ENCODE assay signal across 2 cellular contexts in the genomic region with DNA sequence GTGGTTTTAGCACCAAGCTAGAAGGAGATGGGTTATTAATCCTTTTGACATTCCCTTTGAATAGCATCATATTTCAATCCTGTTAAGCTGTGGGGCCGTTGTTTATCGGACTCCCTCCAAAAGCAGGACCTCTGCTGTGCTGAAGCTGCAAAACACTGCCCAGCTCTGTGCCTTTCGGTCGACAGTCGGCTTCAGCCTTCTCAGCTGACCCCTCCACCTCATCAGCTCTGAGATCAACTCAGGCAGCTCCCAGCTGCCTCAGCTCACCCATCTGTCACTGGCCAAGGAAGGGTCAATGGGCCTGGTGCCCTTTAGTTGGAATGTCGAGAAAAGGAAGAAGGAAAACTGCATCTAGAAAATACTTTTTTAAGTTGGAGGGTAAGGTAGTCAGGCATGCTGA.
TF ChIP-seq lines count a peak whose summit lies in the region.

No MANE protein-coding gene starts in this region.

TF ChIP-seq in IMR-90, 13 proteins besides CTCF, POLR2A, EP300 and RAD21:
- no peak for TF ChIP-seq SMC3 (IDR thresholded peaks at IDR 0.05; ENCODE audit: low read depth, low read length)
- TF ChIP-seq MAZ (IDR thresholded peaks at IDR 0.05; ENCODE audit: borderline replicate concordance, low read depth, low read length) = no peak
- TF ChIP-seq CEBPB (IDR thresholded peaks at IDR 0.05; ENCODE audit: low read depth, low read length) = no peak
- no peak for TF ChIP-seq BHLHE40 (IDR thresholded peaks at IDR 0.05; ENCODE audit: low read depth, low read length)
- no peak for TF ChIP-seq NFE2L2 (IDR thresholded peaks at IDR 0.05; ENCODE audit: low read depth, low read length)
- TF ChIP-seq RFX5 (IDR thresholded peaks at IDR 0.05; ENCODE audit: low read depth, low read length) = no peak
- TF ChIP-seq RCOR1 (IDR thresholded peaks at IDR 0.05; ENCODE audit: insufficient replicate concordance, low read length) = no peak
- no peak for TF ChIP-seq MAFK (IDR thresholded peaks at IDR 0.05; ENCODE audit: low read depth, low read length)
- TF ChIP-seq, protein P1, sequence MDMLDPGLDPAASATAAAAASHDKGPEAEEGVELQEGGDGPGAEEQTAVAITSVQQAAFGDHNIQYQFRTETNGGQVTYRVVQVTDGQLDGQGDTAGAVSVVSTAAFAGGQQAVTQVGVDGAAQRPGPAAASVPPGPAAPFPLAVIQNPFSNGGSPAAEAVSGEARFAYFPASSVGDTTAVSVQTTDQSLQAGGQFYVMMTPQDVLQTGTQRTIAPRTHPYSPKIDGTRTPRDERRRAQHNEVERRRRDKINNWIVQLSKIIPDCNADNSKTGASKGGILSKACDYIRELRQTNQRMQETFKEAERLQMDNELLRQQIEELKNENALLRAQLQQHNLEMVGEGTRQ (IDR thresholded peaks at IDR 0.05; ENCODE audit: low read depth, low read length) = no peak
- TF ChIP-seq, protein P2, sequence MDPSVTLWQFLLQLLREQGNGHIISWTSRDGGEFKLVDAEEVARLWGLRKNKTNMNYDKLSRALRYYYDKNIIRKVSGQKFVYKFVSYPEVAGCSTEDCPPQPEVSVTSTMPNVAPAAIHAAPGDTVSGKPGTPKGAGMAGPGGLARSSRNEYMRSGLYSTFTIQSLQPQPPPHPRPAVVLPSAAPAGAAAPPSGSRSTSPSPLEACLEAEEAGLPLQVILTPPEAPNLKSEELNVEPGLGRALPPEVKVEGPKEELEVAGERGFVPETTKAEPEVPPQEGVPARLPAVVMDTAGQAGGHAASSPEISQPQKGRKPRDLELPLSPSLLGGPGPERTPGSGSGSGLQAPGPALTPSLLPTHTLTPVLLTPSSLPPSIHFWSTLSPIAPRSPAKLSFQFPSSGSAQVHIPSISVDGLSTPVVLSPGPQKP (IDR thresholded peaks at IDR 0.05; ENCODE audit: borderline replicate concordance, low read depth, low read length) = no peak
- no peak for TF ChIP-seq FOS (IDR thresholded peaks at IDR 0.05; ENCODE audit: low read depth, low read length)
- TF ChIP-seq MXI1 (IDR thresholded peaks at IDR 0.05; ENCODE audit: borderline replicate concordance, low read depth, low read length) = no peak
- TF ChIP-seq CHD1 (IDR thresholded peaks at IDR 0.05; ENCODE audit: low read depth, low read length) = no peak

TF ChIP-seq in SK-N-SH treated with all-trans-retinoic acid at 6 μM for 48 hours, 23 proteins besides CTCF, POLR2A, EP300 and RAD21:
- TF ChIP-seq ZNF565 (CRISPR knock-in tag; conservative IDR thresholded peaks at IDR 0.05; ENCODE audit: low read depth) (no peak), ZC3H10 (CRISPR knock-in tag; IDR thresholded peaks at IDR 0.05) (no peak), ESRRG (CRISPR knock-in tag; IDR thresholded peaks at IDR 0.05) (no peak), RARB (CRISPR knock-in tag; IDR thresholded peaks at IDR 0.05) (no peak), ARNTL (CRISPR knock-in tag; IDR thresholded peaks at IDR 0.05; ENCODE audit: borderline replicate concordance, low read depth) (no peak), ZNF70 (CRISPR knock-in tag; IDR thresholded peaks at IDR 0.05) (no peak), ZNF8 (CRISPR knock-in tag; IDR thresholded peaks at IDR 0.05) (no peak), SNAI2 (CRISPR knock-in tag; IDR thresholded peaks at IDR 0.05) (no peak), TOX (CRISPR knock-in tag; IDR thresholded peaks at IDR 0.05; ENCODE audit: borderline replicate concordance) (no peak), ZFP3 (CRISPR knock-in tag; IDR thresholded peaks at IDR 0.05) (no peak), ISL1 (CRISPR knock-in tag; IDR thresholded peaks at IDR 0.05) (no peak), PPARA (CRISPR knock-in tag; IDR thresholded peaks at IDR 0.05; ENCODE audit: borderline replicate concordance) (no peak), TCF4 (CRISPR knock-in tag; IDR thresholded peaks at IDR 0.05; ENCODE audit: borderline replicate concordance) (no peak), OSR1 (CRISPR knock-in tag; IDR thresholded peaks at IDR 0.05) (no peak), ZFP30 (CRISPR knock-in tag; IDR thresholded peaks at IDR 0.05) (no peak)
- TF ChIP-seq, protein P3, sequence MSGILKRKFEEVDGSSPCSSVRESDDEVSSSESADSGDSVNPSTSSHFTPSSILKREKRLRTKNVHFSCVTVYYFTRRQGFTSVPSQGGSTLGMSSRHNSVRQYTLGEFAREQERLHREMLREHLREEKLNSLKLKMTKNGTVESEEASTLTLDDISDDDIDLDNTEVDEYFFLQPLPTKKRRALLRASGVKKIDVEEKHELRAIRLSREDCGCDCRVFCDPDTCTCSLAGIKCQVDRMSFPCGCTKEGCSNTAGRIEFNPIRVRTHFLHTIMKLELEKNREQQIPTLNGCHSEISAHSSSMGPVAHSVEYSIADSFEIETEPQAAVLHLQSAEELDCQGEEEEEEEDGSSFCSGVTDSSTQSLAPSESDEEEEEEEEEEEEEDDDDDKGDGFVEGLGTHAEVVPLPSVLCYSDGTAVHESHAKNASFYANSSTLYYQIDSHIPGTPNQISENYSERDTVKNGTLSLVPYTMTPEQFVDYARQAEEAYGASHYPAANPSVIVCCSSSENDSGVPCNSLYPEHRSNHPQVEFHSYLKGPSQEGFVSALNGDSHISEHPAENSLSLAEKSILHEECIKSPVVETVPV (CRISPR knock-in tag; IDR thresholded peaks at IDR 0.05) = no peak
- TF ChIP-seq, protein P4, sequence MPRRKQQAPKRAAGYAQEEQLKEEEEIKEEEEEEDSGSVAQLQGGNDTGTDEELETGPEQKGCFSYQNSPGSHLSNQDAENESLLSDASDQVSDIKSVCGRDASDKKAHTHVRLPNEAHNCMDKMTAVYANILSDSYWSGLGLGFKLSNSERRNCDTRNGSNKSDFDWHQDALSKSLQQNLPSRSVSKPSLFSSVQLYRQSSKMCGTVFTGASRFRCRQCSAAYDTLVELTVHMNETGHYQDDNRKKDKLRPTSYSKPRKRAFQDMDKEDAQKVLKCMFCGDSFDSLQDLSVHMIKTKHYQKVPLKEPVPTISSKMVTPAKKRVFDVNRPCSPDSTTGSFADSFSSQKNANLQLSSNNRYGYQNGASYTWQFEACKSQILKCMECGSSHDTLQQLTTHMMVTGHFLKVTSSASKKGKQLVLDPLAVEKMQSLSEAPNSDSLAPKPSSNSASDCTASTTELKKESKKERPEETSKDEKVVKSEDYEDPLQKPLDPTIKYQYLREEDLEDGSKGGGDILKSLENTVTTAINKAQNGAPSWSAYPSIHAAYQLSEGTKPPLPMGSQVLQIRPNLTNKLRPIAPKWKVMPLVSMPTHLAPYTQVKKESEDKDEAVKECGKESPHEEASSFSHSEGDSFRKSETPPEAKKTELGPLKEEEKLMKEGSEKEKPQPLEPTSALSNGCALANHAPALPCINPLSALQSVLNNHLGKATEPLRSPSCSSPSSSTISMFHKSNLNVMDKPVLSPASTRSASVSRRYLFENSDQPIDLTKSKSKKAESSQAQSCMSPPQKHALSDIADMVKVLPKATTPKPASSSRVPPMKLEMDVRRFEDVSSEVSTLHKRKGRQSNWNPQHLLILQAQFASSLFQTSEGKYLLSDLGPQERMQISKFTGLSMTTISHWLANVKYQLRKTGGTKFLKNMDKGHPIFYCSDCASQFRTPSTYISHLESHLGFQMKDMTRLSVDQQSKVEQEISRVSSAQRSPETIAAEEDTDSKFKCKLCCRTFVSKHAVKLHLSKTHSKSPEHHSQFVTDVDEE (CRISPR knock-in tag; IDR thresholded peaks at IDR 0.05) = no peak
- TF ChIP-seq, protein P5, sequence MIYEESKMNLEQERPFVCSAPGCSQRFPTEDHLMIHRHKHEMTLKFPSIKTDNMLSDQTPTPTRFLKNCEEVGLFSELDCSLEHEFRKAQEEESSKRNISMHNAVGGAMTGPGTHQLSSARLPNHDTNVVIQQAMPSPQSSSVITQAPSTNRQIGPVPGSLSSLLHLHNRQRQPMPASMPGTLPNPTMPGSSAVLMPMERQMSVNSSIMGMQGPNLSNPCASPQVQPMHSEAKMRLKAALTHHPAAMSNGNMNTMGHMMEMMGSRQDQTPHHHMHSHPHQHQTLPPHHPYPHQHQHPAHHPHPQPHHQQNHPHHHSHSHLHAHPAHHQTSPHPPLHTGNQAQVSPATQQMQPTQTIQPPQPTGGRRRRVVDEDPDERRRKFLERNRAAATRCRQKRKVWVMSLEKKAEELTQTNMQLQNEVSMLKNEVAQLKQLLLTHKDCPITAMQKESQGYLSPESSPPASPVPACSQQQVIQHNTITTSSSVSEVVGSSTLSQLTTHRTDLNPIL (CRISPR knock-in tag; IDR thresholded peaks at IDR 0.05; ENCODE audit: low read depth) = no peak
- TF ChIP-seq, protein P6, sequence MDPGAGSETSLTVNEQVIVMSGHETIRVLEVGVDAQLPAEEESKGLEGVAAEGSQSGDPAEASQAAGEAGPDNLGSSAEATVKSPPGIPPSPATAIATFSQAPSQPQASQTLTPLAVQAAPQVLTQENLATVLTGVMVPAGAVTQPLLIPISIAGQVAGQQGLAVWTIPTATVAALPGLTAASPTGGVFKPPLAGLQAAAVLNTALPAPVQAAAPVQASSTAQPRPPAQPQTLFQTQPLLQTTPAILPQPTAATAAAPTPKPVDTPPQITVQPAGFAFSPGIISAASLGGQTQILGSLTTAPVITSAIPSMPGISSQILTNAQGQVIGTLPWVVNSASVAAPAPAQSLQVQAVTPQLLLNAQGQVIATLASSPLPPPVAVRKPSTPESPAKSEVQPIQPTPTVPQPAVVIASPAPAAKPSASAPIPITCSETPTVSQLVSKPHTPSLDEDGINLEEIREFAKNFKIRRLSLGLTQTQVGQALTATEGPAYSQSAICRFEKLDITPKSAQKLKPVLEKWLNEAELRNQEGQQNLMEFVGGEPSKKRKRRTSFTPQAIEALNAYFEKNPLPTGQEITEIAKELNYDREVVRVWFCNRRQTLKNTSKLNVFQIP (CRISPR knock-in tag; IDR thresholded peaks at IDR 0.05; ENCODE audit: borderline replicate concordance, low read depth) = no peak
TF ChIP-seq in SK-N-SH treated with all-trans-retinoic acid at 6 μM for 48 hours: peak in this region for 0.
